ENCODE assay signal across 9 cellular contexts in genomic region chr17:76546556-76547182, GRCh38. TPM values are rescaled to one million over a fixed set of nuclear protein-coding genes. Genes with fewer than 3 reads are reported as not detected.
A peak's percentile ranks its signal among the peaks of the same experiment; 100 is the strongest.
DNase-seq lines count a peak whose midpoint lies in the region; ATAC-seq, FAIRE-seq and TF ChIP-seq lines count a peak whose summit lies in the region.
"Had no signal": no experiment of that assay in that cellular context is flagged by ENCODE, and none has a peak within 500 bp of the region (broad histone marks: within the 10 kb centered on the region; RNA-seq: fewer than 3 reads in every experiment).

No MANE protein-coding gene starts in this region.

- H3K4me1 ChIP-seq in Panc1 (ENCODE audit: control insufficient read depth, insufficient read depth, low read length) (peaks cover 30% of the 10 kb centered on the region), endothelial cell of umbilical vein (ENCODE audit: control insufficient read depth, extremely low read depth, insufficient read depth, low read length) (peaks cover 12% of the 10 kb centered on the region), ovary (ENCODE audit: insufficient read depth) (peaks cover 34% of the 10 kb centered on the region), uterus (peaks cover 0 to 3% of the 10 kb centered on the region in 2 donors)

- H3K27ac ChIP-seq in Panc1 (ENCODE audit: low read length) (peak overlapping the region; percentile 36; the same call in 1 of the 2 replicates), endothelial cell of umbilical vein (ENCODE audit: insufficient read depth, low read depth, low read length) (no peak overlapping the region), ovary (no peak overlapping the region), uterus (peak overlapping the region in 1 of 2 donors; percentile 12)

- H3K4me3 ChIP-seq in Panc1 (ENCODE audit: low read depth in 2 of 2, low read length in 2 of 2): no peak overlapping the region
- no peak overlapping the region for H3K4me3 ChIP-seq in endothelial cell of umbilical vein (replicated peaks in 1 of 3; ENCODE audit: insufficient read depth in 1 of 3, low read depth in 1 of 3, low read length in 3 of 3)
- H3K4me3 ChIP-seq in ovary: no peak overlapping the region
- H3K4me3 ChIP-seq in uterus: no peak overlapping the region
- H3K4me3 ChIP-seq: K562 had no signal

- H3K36me3 ChIP-seq in Panc1 (ENCODE audit: control insufficient read depth, insufficient read depth, low read length) (no peaks in the 10 kb centered on the region), endothelial cell of umbilical vein (ENCODE audit: control insufficient read depth in 2 of 2, extremely low read depth in 1 of 2, insufficient read depth in 2 of 2, low read length in 2 of 2) (no peaks in the 10 kb centered on the region), ovary (no peaks in the 10 kb centered on the region), uterus (no peaks in the 10 kb centered on the region)

- DNase-seq in EH (ENCODE audit: low read depth): peak; percentile 96
- no peak for DNase-seq in Panc1 (ENCODE audit: low read depth, low spot score)
- DNase-seq in endothelial cell of umbilical vein (ENCODE audit: low read depth, low spot score): peak; percentile 41
- peak in 3 of 5 donors; percentile 35 to 55 (median 37) for DNase-seq in ovary
- DNase-seq in D341Med (ENCODE audit: low spot score): no peak
- DNase-seq in erythroblast (lab: John Stamatoyannopoulos, UW): no peak
- DNase-seq in activated CD4-positive, alpha-beta T cell treated with anti-CD3 and anti-CD28 coated beads for 1 hour: no peak
- DNase-seq in uterus: no peak

- H3K9ac ChIP-seq in endothelial cell of umbilical vein (replicated peaks; ENCODE audit: extremely low read depth, insufficient read depth, low read length): no peak overlapping the region

- in situ Hi-C loops in Panc1 (cut with HindIII; ENCODE audit: low pct_unique_long_range_greater_than_20kb, low sequenced_read_pairs): no loop called here

- intact Hi-C loops in Panc1 (cut with micrococcal nuclease; ENCODE audit: unreplicated experiment) (loop anchor here (1.0 kb wide), 1 partner anchor 23 kb away; no protein-coding TSS in a partner anchor), endothelial cell of umbilical vein (cut with micrococcal nuclease) (loop anchor here (1.0 kb wide), 1 partner anchor 23 kb away; no protein-coding TSS in a partner anchor), ovary (cut with DNase I) (loop anchor here in 3 of 4 donors (1.0 to 2.0 kb wide), 2 partner anchors 24 kb away; no protein-coding TSS in a partner anchor), uterus (cut with DNase I; ENCODE audit: low total_unique reads) (no loop called here)

- H3K27me3 ChIP-seq in Panc1 (ENCODE audit: control insufficient read depth, insufficient read depth, low read length) (no peaks in the 10 kb centered on the region), endothelial cell of umbilical vein (ENCODE audit: control insufficient read depth in 2 of 2, insufficient read depth in 2 of 2, low read length in 2 of 2) (peaks cover 0 to 3% of the 10 kb centered on the region in 2 experiments), ovary (no peaks in the 10 kb centered on the region), uterus (no peaks in the 10 kb centered on the region)

- TF ChIP-seq POLR2A in endothelial cell of umbilical vein (IDR thresholded peaks at IDR 0.05; ENCODE audit: low read depth, low read length) (no peak), ovary (IDR thresholded peaks at IDR 0.05) (no peak), erythroblast (IDR thresholded peaks at IDR 0.05; ENCODE audit: low read length) (no peak), uterus (IDR thresholded peaks at IDR 0.05) (no peak)

- no peaks in the 10 kb centered on the region for H3K9me1 ChIP-seq in endothelial cell of umbilical vein (replicated peaks; ENCODE audit: control insufficient read depth, extremely low read depth, insufficient read depth, low read length)

- H2AFZ ChIP-seq in endothelial cell of umbilical vein (ENCODE audit: low read depth, low read length): no peak overlapping the region

- peak; percentile 68 for ATAC-seq in Panc1

- no peak for TF ChIP-seq CTCF in Panc1 (IDR thresholded peaks at IDR 0.05)
- TF ChIP-seq CTCF in endothelial cell of umbilical vein (IDR thresholded peaks at IDR 0.05; ENCODE audit: extremely low read depth in 1 of 2, insufficient read depth in 1 of 2, low read depth in 1 of 2, low read length in 2 of 2): no peak
- TF ChIP-seq CTCF in ovary (IDR thresholded peaks at IDR 0.05): no peak
- no peak for TF ChIP-seq CTCF in uterus (IDR thresholded peaks at IDR 0.05)

- CTCF ChIA-PET in Panc1 (lab: Charles Lee): interaction anchor here (0.6 to 2.2 kb wide), 5 partner anchors 11 to 199 kb away, joined by 3 to 11 read pairs (median 6); no protein-coding TSS in a partner anchor
- CTCF ChIA-PET in endothelial cell of umbilical vein (lab: Charles Lee): interaction anchor here (1.0 to 5.6 kb wide), 14 partner anchors 10 to 135 kb away, joined by 3 to 106 read pairs (median 4); partner anchors contain the start of gene CYGB

- no peaks in the 10 kb centered on the region for H4K20me1 ChIP-seq in endothelial cell of umbilical vein (replicated peaks; ENCODE audit: control insufficient read depth, extremely low read depth, insufficient read depth, low read length)

- POLR2A ChIA-PET in Panc1 (lab: Charles Lee): interaction anchor here (0.6 kb wide), 1 partner anchor 181 kb away, joined by 4 read pairs; no protein-coding TSS in a partner anchor
- POLR2A ChIA-PET in endothelial cell of umbilical vein (lab: Charles Lee): interaction anchor here (0.8 to 0.9 kb wide), 2 partner anchors 11 to 19 kb away, joined by 3 read pairs; no protein-coding TSS in a partner anchor

- no TSS peak for BruUV-seq in Panc1 (replicated peaks; lab: Mats Ljungman, UMichigan)
- BruUV-seq in endothelial cell of umbilical vein (replicated peaks; lab: Mats Ljungman, UMichigan): no TSS peak

- dilution Hi-C loops in endothelial cell of umbilical vein (cut with MboI; ENCODE audit: extremely low pct_ligation_motif_present, low sequenced_read_pairs): no loop called here

- H3K9me3 ChIP-seq in Panc1 (ENCODE audit: control insufficient read depth, insufficient read depth, low read depth, low read length) (no peaks in the 10 kb centered on the region), endothelial cell of umbilical vein (replicated peaks; ENCODE audit: control insufficient read depth, insufficient read depth, low read length) (no peaks in the 10 kb centered on the region), ovary (no peaks in the 10 kb centered on the region), uterus (no peaks in the 10 kb centered on the region)

- no peak overlapping the region for H3K4me2 ChIP-seq in endothelial cell of umbilical vein (ENCODE audit: insufficient read depth, low read length)

- no peaks in the 10 kb centered on the region for H3K79me2 ChIP-seq in endothelial cell of umbilical vein (ENCODE audit: control insufficient read depth, insufficient read depth, low read length)

- WGBS in ovary, 3 donors: 16 to 34% (median 23%) methylated on average over 11 of the region's 11 CpGs

- no peak for TF ChIP-seq EP300 in ovary (IDR thresholded peaks at IDR 0.05)

- FAIRE-seq in endothelial cell of umbilical vein (lab: Jason Lieb, UNC): peak; percentile 52

RNA-seq across cellular contexts. Expression of gene PRCD, which starts 6.8 kb away (rescaled TPM):
- total RNA-seq in Panc1 (2021; ENCODE audit: unreplicated experiment) (0.54 TPM), endothelial cell of umbilical vein (not detected in 2 replicates), ovary (10 to 100 TPM in 1 of 7 donors, 1 to 10 TPM in 6; 2.3 to 12.2 (median 2.8) TPM), uterus (10 to 100 TPM in 1 of 4 donors, under 1 TPM in 2, not detected in 1; 0.26 to 13.4 (median 0.69) TPM)
- 1.6 TPM for polyA plus RNA-seq in Panc1 (2012; ENCODE audit: insufficient read length)
- polyA plus RNA-seq in endothelial cell of umbilical vein (not detected in 2 replicates), ovary (1 to 10 TPM; 1.5 to 7.0 TPM)
- not detected in 2 replicates for polyA plus RNA-seq in endothelial cell of umbilical vein (2011; cell fraction: cytosol; rRNA removed)
- polyA plus RNA-seq in endothelial cell of umbilical vein (2011; cell fraction: nucleus; rRNA removed): 0.12 and 0.34 TPM in 2 replicates
- 0.26 TPM in 1 of 2 replicates, not detected in the other for polyA plus RNA-seq in endothelial cell of umbilical vein (2012)
- polyA minus RNA-seq in endothelial cell of umbilical vein: not detected in 2 replicates
- polyA minus RNA-seq in endothelial cell of umbilical vein (2011; cell fraction: cytosol; rRNA and poly(A)+ RNA removed): not detected
- not detected in 2 replicates for polyA minus RNA-seq in endothelial cell of umbilical vein (2011; cell fraction: nucleus; rRNA and poly(A)+ RNA removed)
- total RNA-seq: K562 had no signal

RNA-seq across cellular contexts. Expression of gene CYGB, which starts 9.2 kb away (rescaled TPM):
- total RNA-seq in Panc1 (2021; ENCODE audit: unreplicated experiment) (6.0 TPM), endothelial cell of umbilical vein (0.42 and 0.91 TPM in 2 replicates), ovary (10 to 100 TPM in 2 of 7 donors, 1 to 10 TPM in 5; 3.9 to 35.7 (median 8.0) TPM), uterus (10 to 100 TPM in 2 of 4 donors, 1 to 10 TPM in 2; 7.8 to 33.2 (median 19.8) TPM)
- 16.3 TPM for polyA plus RNA-seq in Panc1 (2012; ENCODE audit: insufficient read length)
- polyA plus RNA-seq in endothelial cell of umbilical vein (0.22 and 0.51 TPM in 2 replicates), ovary (10 to 100 TPM; 14.6 to 18.2 TPM)
- 0.26 and 0.31 TPM in 2 replicates for polyA plus RNA-seq in endothelial cell of umbilical vein (2011; cell fraction: cytosol; rRNA removed)
- 0.13 TPM in 1 of 2 replicates, not detected in the other for polyA plus RNA-seq in endothelial cell of umbilical vein (2011; cell fraction: nucleus; rRNA removed)
- polyA plus RNA-seq in endothelial cell of umbilical vein (2012): 0.23 and 1.4 TPM in 2 replicates
- 0.08 and 0.36 TPM in 2 replicates for polyA minus RNA-seq in endothelial cell of umbilical vein
- not detected for polyA minus RNA-seq in endothelial cell of umbilical vein (2011; cell fraction: cytosol; rRNA and poly(A)+ RNA removed)
- not detected in 2 replicates for polyA minus RNA-seq in endothelial cell of umbilical vein (2011; cell fraction: nucleus; rRNA and poly(A)+ RNA removed)

RNA-seq across cellular contexts. Expression of gene ST6GALNAC2, which starts 39.0 kb away (rescaled TPM):
- 23.0 TPM for total RNA-seq in Panc1 (2021; ENCODE audit: unreplicated experiment)
- 26.2 TPM for polyA plus RNA-seq in Panc1 (2012; ENCODE audit: insufficient read length)
- 0.69 and 1.7 TPM in 2 replicates for total RNA-seq in endothelial cell of umbilical vein
- 0.59 and 0.76 TPM in 2 replicates for polyA plus RNA-seq in endothelial cell of umbilical vein
- polyA plus RNA-seq in endothelial cell of umbilical vein (2011; cell fraction: cytosol; rRNA removed): 0.34 and 0.50 TPM in 2 replicates
- polyA plus RNA-seq in endothelial cell of umbilical vein (2011; cell fraction: nucleus; rRNA removed): 0.63 and 0.90 TPM in 2 replicates
- 0.52 and 0.60 TPM in 2 replicates for polyA plus RNA-seq in endothelial cell of umbilical vein (2012)
- polyA minus RNA-seq in endothelial cell of umbilical vein: 1.4 and 1.7 TPM in 2 replicates
- polyA minus RNA-seq in endothelial cell of umbilical vein (2011; cell fraction: cytosol; rRNA and poly(A)+ RNA removed): not detected
- polyA minus RNA-seq in endothelial cell of umbilical vein (2011; cell fraction: nucleus; rRNA and poly(A)+ RNA removed): not detected in 2 replicates
- total RNA-seq in ovary: 10 to 100 TPM in 1 of 7 donors, 1 to 10 TPM in 6; 1.9 to 61.6 (median 4.9) TPM
- polyA plus RNA-seq in ovary: 1 to 10 TPM; 1.4 to 5.0 TPM
- total RNA-seq in uterus: 1 to 10 TPM in 2 of 4 donors, under 1 TPM in 1, not detected in 1; 0.59 to 9.5 (median 5.3) TPM
- total RNA-seq: K562 had no signal

RNA-seq across cellular contexts. Expression of gene RHBDF2, which starts 45.4 kb away (rescaled TPM):
- total RNA-seq in Panc1 (2021; ENCODE audit: unreplicated experiment) (67.8 TPM), endothelial cell of umbilical vein (38.5 and 42.6 TPM in 2 replicates), ovary (10 to 100 TPM; 11.7 to 39.9 (median 26.1) TPM), uterus (10 to 100 TPM in 2 of 4 donors, 1 to 10 TPM in 2; 3.8 to 26.1 (median 8.4) TPM)
- polyA plus RNA-seq in Panc1 (2012; ENCODE audit: insufficient read length): 77.4 TPM
- polyA plus RNA-seq in endothelial cell of umbilical vein (25.5 and 35.0 TPM in 2 replicates), ovary (1 to 10 TPM; 3.3 to 8.8 TPM)
- 14.3 and 17.0 TPM in 2 replicates for polyA plus RNA-seq in endothelial cell of umbilical vein (2011; cell fraction: cytosol; rRNA removed)
- 34.9 and 50.9 TPM in 2 replicates for polyA plus RNA-seq in endothelial cell of umbilical vein (2011; cell fraction: nucleus; rRNA removed)
- polyA plus RNA-seq in endothelial cell of umbilical vein (2012): 28.8 and 49.4 TPM in 2 replicates
- polyA minus RNA-seq in endothelial cell of umbilical vein: 18.1 and 20.4 TPM in 2 replicates
- polyA minus RNA-seq in endothelial cell of umbilical vein (2011; cell fraction: cytosol; rRNA and poly(A)+ RNA removed): 4.5 TPM
- polyA minus RNA-seq in endothelial cell of umbilical vein (2011; cell fraction: nucleus; rRNA and poly(A)+ RNA removed): 16.7 and 35.6 TPM in 2 replicates

Comparison
In these comparisons a context has a peak if more than half of its experiments do, and no peak if none do; other contexts are left out.
1. DNase-seq: peak in EH (single experiment), endothelial cell of umbilical vein (single experiment) and ovary (3 of 5); none in Panc1 (single experiment), D341Med (single experiment), erythroblast (0 of 2), activated CD4-positive, alpha-beta T cell treated with anti-CD3 and anti-CD28 coated beads for 1 hour (single experiment) and uterus (0 of 2).